ENCODE assay signal across 19 cellular contexts in the genomic region with DNA sequence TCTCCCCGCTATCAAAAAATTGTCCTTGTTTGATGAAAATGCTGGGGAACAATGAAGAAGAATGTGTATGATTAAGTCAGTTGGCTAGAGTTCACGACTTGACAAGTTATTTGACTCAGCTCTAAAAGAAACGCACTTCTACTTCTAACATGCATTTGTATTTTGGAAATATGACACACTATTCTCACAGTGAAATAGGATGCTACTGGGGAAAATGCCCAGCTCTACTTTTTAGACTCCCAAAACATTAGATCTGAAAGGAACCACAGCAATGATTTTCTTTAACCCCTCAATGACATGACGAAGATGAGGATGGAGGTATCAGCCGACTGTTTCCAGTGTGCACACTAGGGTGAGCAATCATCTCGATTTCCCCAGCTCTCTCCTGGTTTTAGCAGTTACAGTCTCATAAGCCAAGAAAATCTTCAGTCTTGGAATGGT.
DNase-seq lines count a peak whose midpoint lies in the region; ATAC-seq and TF ChIP-seq lines count a peak whose summit lies in the region.
"Had no signal": no experiment of that assay in that cellular context is flagged by ENCODE, and none has a peak within 500 bp of the region (broad histone marks: within the 10 kb centered on the region; RNA-seq: fewer than 3 reads in every experiment).

No MANE protein-coding gene starts in this region.

- no peak for ATAC-seq in HG03469 (IDR thresholded peaks at IDR 0.05; ENCODE audit: unreplicated experiment)
- ATAC-seq: activated CD4-positive, CD25-positive, alpha-beta regulatory T cell treated with anti-CD3 and anti-CD28 coated beads, Interleukin-2, amount 50 U/mL, for 24 hours; stimulated activated naive B cell treated with anti-CD40 and anti-IgM and Interleukin-4, amounts not matched to agents 10 μg/mL and 1 μg/mL and 100 μg/mL, for 72 hours had no signal

- H3K4me3 ChIP-seq in SK-N-SH (ENCODE audit: low read depth in 2 of 2, low read length in 1 of 2) (no peak overlapping the region), fibroblast of the aortic adventitia (ENCODE audit: low read depth, low read length) (no peak overlapping the region), skeletal muscle cell (ENCODE audit: low read depth, low read length) (no peak overlapping the region)
- H3K4me3 ChIP-seq: Peyer's patch had no signal

- no peaks in the 10 kb centered on the region for H3F3A ChIP-seq in SK-N-SH (replicated peaks; ENCODE audit: insufficient read depth)

- H3K4me2 ChIP-seq in SK-N-SH, result no peak overlapping the region

- H3K27me3 ChIP-seq in SK-N-SH (ENCODE audit: insufficient read depth), result no peaks in the 10 kb centered on the region
- H3K27me3 ChIP-seq: Peyer's patch had no signal

- no peaks in the 10 kb centered on the region for H3K9me2 ChIP-seq in SK-N-SH

- no peaks in the 10 kb centered on the region for H3K36me3 ChIP-seq in SK-N-SH (replicated peaks in 1 of 2; ENCODE audit: control insufficient read depth in 1 of 2, insufficient read depth in 2 of 2, low read length in 1 of 2)
- H3K36me3 ChIP-seq: Peyer's patch had no signal

- TF ChIP-seq CTCF in SK-N-SH (IDR thresholded peaks at IDR 0.05) (peak; percentile 12; the same call in 1 of the 2 replicates), fibroblast of the aortic adventitia (IDR thresholded peaks at IDR 0.05; ENCODE audit: insufficient read depth, low read length) (peak; percentile 37)

- TF ChIP-seq RAD21 in SK-N-SH (IDR thresholded peaks at IDR 0.05; ENCODE audit: low read length), result no peak

- no peak overlapping the region for H3K9ac ChIP-seq in SK-N-SH

- no peaks in the 10 kb centered on the region for H3K79me2 ChIP-seq in SK-N-SH (ENCODE audit: insufficient read depth)

- peak; percentile 31 for DNase-seq in DMS79 treated with DMSO at 0.1 percent for 48 hours (lab: John Stamatoyannopoulos, UW)
- DNase-seq in DMS79 (lab: John Stamatoyannopoulos, UW), result no peak
- no peak for DNase-seq in SK-N-SH
- peak; percentile 81 for DNase-seq in fibroblast of the aortic adventitia (ENCODE audit: low read depth)
- DNase-seq in skeletal muscle cell (ENCODE audit: low read depth), result peak; percentile 53
- no peak for DNase-seq in NCI-H2107 treated with DMSO at 0.1 percent for 48 hours (lab: John Stamatoyannopoulos, UW; ENCODE audit: unreplicated experiment)
- no peak for DNase-seq in ecto neural progenitor cell (ENCODE audit: low spot score)
- DNase-seq: 8988T; activated naive CD8-positive, alpha-beta T cell treated with anti-CD3 and anti-CD28 coated beads, Interleukin-2, amount 10 ng/mL, durations not matched to agents 7 days and 5 days; CD4-positive, alpha-beta T cell; central memory CD4-positive, alpha-beta T cell; effector CD4-positive, alpha-beta T cell; GOT3; NCI-H2171; Peyer's patch; stimulated activated naive B cell treated with anti-CD40 and anti-IgM and Interleukin-4, amounts not matched to agents 10 μg/mL and 1 μg/mL and 100 μg/mL, for 72 hours; trophoblast cell had no signal

- WGBS in SK-N-SH (ENCODE audit: low lambda C conversion rate), result 62% methylated on average over 6 of the region's 6 CpGs

- no peaks in the 10 kb centered on the region; a peak in 1 of 4 replicates for H3K4me1 ChIP-seq in SK-N-SH (ENCODE audit: control insufficient read depth in 1 of 2, insufficient read depth in 2 of 2, low read depth in 1 of 2, low read length in 1 of 2)
- H3K4me1 ChIP-seq: Peyer's patch had no signal

- H2AFZ ChIP-seq in SK-N-SH (ENCODE audit: low read depth), result no peak overlapping the region

- TF ChIP-seq EP300 in SK-N-SH (IDR thresholded peaks at IDR 0.05; ENCODE audit: borderline replicate concordance in 1 of 2, low read depth in 1 of 2, low read length in 1 of 2), result no peak

- CTCF ChIA-PET in SK-N-SH (lab: Yijun Ruan, JAX), result no interaction called here

- POLR2A ChIA-PET in SK-N-SH (lab: Yijun Ruan, JAX), result no interaction called here

- peak overlapping the region in 1 of 2 experiments; percentile 52; a peak in 1 of 4 replicates for H3K27ac ChIP-seq in SK-N-SH (ENCODE audit: low read depth in 2 of 2, low read length in 1 of 2)
- H3K27ac ChIP-seq: Peyer's patch had no signal

- H3K9me3 ChIP-seq in SK-N-SH, result no peaks in the 10 kb centered on the region
- H3K9me3 ChIP-seq: Peyer's patch had no signal

- no peaks in the 10 kb centered on the region for H4K20me1 ChIP-seq in SK-N-SH (ENCODE audit: insufficient read depth)

TF ChIP-seq in SK-N-SH, 30 proteins besides CTCF, POLR2A, EP300 and RAD21 (continues in another document):
- TF ChIP-seq GATA2 (CRISPR knock-in tag; IDR thresholded peaks at IDR 0.05), result no peak
- no peak for TF ChIP-seq POLR2AphosphoS5 (IDR thresholded peaks at IDR 0.05; ENCODE audit: low read depth, low read length)
- TF ChIP-seq, protein P1, sequence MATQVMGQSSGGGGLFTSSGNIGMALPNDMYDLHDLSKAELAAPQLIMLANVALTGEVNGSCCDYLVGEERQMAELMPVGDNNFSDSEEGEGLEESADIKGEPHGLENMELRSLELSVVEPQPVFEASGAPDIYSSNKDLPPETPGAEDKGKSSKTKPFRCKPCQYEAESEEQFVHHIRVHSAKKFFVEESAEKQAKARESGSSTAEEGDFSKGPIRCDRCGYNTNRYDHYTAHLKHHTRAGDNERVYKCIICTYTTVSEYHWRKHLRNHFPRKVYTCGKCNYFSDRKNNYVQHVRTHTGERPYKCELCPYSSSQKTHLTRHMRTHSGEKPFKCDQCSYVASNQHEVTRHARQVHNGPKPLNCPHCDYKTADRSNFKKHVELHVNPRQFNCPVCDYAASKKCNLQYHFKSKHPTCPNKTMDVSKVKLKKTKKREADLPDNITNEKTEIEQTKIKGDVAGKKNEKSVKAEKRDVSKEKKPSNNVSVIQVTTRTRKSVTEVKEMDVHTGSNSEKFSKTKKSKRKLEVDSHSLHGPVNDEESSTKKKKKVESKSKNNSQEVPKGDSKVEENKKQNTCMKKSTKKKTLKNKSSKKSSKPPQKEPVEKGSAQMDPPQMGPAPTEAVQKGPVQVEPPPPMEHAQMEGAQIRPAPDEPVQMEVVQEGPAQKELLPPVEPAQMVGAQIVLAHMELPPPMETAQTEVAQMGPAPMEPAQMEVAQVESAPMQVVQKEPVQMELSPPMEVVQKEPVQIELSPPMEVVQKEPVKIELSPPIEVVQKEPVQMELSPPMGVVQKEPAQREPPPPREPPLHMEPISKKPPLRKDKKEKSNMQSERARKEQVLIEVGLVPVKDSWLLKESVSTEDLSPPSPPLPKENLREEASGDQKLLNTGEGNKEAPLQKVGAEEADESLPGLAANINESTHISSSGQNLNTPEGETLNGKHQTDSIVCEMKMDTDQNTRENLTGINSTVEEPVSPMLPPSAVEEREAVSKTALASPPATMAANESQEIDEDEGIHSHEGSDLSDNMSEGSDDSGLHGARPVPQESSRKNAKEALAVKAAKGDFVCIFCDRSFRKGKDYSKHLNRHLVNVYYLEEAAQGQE (IDR thresholded peaks at IDR 0.05; ENCODE audit: low read depth, low read length), result no peak
- TF ChIP-seq RFX5 (IDR thresholded peaks at IDR 0.05; ENCODE audit: low read length), result no peak
- TF ChIP-seq ZBTB33 (IDR thresholded peaks at IDR 0.05; ENCODE audit: borderline replicate concordance, low read depth), result no peak
- no peak for TF ChIP-seq RCOR1 (IDR thresholded peaks at IDR 0.05; ENCODE audit: low read length)
- no peak for TF ChIP-seq NFIC (IDR thresholded peaks at IDR 0.05; ENCODE audit: borderline replicate concordance)
- no peak for TF ChIP-seq TAF1 (IDR thresholded peaks at IDR 0.05; ENCODE audit: borderline replicate concordance, low read depth, low read length)
- no peak for TF ChIP-seq MXI1 (IDR thresholded peaks at IDR 0.05; ENCODE audit: low read depth, low read length)
- no peak for TF ChIP-seq TEAD4 (IDR thresholded peaks at IDR 0.05; ENCODE audit: borderline replicate concordance, insufficient read depth)
- no peak for TF ChIP-seq MEF2A (IDR thresholded peaks at IDR 0.05; ENCODE audit: borderline replicate concordance, low read depth)
- TF ChIP-seq ELF1 (IDR thresholded peaks at IDR 0.05), result no peak
- TF ChIP-seq IRF3 (IDR thresholded peaks at IDR 0.05; ENCODE audit: low read depth, low read length), result no peak
- TF ChIP-seq NRF1 (IDR thresholded peaks at IDR 0.05; ENCODE audit: low read depth, low read length), result no peak
- no peak for TF ChIP-seq FOXJ3 (CRISPR knock-in tag; IDR thresholded peaks at IDR 0.05)
- TF ChIP-seq YY1 (IDR thresholded peaks at IDR 0.05; ENCODE audit: low read depth), result no peak
- TF ChIP-seq, protein P2, sequence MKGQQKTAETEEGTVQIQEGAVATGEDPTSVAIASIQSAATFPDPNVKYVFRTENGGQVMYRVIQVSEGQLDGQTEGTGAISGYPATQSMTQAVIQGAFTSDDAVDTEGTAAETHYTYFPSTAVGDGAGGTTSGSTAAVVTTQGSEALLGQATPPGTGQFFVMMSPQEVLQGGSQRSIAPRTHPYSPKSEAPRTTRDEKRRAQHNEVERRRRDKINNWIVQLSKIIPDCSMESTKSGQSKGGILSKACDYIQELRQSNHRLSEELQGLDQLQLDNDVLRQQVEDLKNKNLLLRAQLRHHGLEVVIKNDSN (IDR thresholded peaks at IDR 0.05; ENCODE audit: borderline replicate concordance, low read depth), result no peak

Comparison
In these comparisons a context has a peak if more than half of its experiments do, and no peak if none do; other contexts are left out.
1. DNase-seq: peak in DMS79 treated with DMSO at 0.1 percent for 48 hours (single experiment), fibroblast of the aortic adventitia (single experiment) and skeletal muscle cell (single experiment); none in DMS79 (single experiment), SK-N-SH (single experiment), NCI-H2107 treated with DMSO at 0.1 percent for 48 hours (single experiment) and ecto neural progenitor cell (single experiment).